In the genomic region with DNA sequence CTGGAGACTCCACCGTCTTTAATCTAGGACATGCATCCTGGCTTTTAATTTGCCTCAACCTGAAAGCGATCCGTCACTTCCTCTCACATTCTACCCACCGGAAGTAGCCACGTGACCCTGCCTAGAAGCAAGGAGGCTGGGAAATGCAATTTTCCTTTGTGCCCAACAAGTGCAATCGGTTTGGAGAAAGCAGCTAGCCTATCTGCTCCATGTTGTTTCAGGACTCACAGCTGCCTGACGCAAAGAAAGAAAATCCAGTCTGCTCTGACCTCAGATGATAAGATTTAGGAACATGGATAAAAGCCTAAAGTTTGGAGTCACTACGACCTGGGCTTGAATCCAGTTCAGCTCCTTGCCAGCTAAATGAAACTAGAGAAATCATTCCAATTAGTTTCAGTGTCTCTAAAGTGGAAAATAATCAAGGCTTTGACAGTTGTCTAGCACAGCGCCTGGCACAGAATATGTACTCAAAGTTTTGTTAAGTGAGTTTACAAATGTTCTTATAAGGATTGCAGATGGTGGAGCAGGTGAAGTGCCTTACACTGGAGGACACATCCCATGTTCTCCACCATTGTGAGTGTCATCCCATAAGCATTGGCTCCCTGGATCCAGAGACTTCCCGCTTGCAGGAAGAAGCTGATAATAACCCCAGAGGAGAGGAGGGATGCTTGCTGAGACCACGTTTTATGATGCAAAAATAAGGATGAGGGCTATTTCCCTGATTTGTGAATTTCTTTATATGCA, we compare ENCODE assay signal across 15 cellular contexts.
DNase-seq lines count a peak whose midpoint lies in the region; ATAC-seq, FAIRE-seq and TF ChIP-seq lines count a peak whose summit lies in the region.
"Had no signal": no experiment of that assay in that cellular context is flagged by ENCODE, and none has a peak within 500 bp of the region (broad histone marks: within the 10 kb centered on the region; RNA-seq: fewer than 3 reads in every experiment).

No MANE protein-coding gene starts in this region.

- POLR2A ChIA-PET in HepG2 (lab: Yijun Ruan, JAX): no interaction called here

- no peak overlapping the region for H3K4me2 ChIP-seq in HepG2 (ENCODE audit: low read depth, low read length)

- in situ Hi-C loops in HepG2 (cut with HindIII; ENCODE audit: extremely low pct_ligation_motif_present, low pct_unique_long_range_greater_than_20kb): no loop called here

- no peak overlapping the region for H3K4me3 Mint-ChIP-seq in mesothelial cell of epicardium
- H3K4me3 Mint-ChIP-seq: activated naive CD8-positive, alpha-beta T cell treated with anti-CD3 and anti-CD28 coated beads, Interleukin-2, amount 50 U/mL, for 24 hours had no signal

- no peak for TF ChIP-seq RAD21 in liver (IDR thresholded peaks at IDR 0.05)
- TF ChIP-seq RAD21 in HepG2 (CRISPR knock-in tag; IDR thresholded peaks at IDR 0.05): no peak

- no peaks in the 10 kb centered on the region for H3K27me3 Mint-ChIP-seq in mesothelial cell of epicardium (ENCODE audit: low read depth)
- H3K27me3 Mint-ChIP-seq: activated naive CD8-positive, alpha-beta T cell treated with anti-CD3 and anti-CD28 coated beads, Interleukin-2, amount 50 U/mL, for 24 hours had no signal

- H3K27me3 ChIP-seq in liver (ENCODE audit: control insufficient read depth in 4 of 4, insufficient read depth in 4 of 4, low read length in 3 of 4) (peaks cover 0 to 2% (median 0%) of the 10 kb centered on the region in 4 donors), HepG2 (ENCODE audit: control insufficient read depth in 1 of 2, insufficient read depth in 2 of 2, low read length in 2 of 2) (no peaks in the 10 kb centered on the region), vagina (no peaks in the 10 kb centered on the region), MG63 (no peaks in the 10 kb centered on the region), foreskin keratinocyte (peaks cover 7% of the 10 kb centered on the region)

- H3K36me3 ChIP-seq in liver (ENCODE audit: control insufficient read depth in 4 of 4, insufficient read depth in 3 of 4, low read depth in 1 of 4, low read length in 3 of 4) (no peaks in the 10 kb centered on the region), HepG2 (replicated peaks in 1 of 2; ENCODE audit: control insufficient read depth in 1 of 2, insufficient read depth in 2 of 2, low read length in 2 of 2) (no peaks in the 10 kb centered on the region), vagina (no peaks in the 10 kb centered on the region), MG63 (no peaks in the 10 kb centered on the region)

- CTCF ChIA-PET in HepG2 (lab: Yijun Ruan, JAX; ENCODE audit: low intra/inter-chr PET ratio, low total read pairs): no interaction called here

- H3K4me1 Mint-ChIP-seq in mesothelial cell of epicardium: peaks cover 47% of the 10 kb centered on the region

- no peaks in the 10 kb centered on the region for H3K79me2 ChIP-seq in HepG2 (ENCODE audit: insufficient read depth, low read length)

- H4K20me1 ChIP-seq in HepG2 (ENCODE audit: insufficient read depth, low read length): no peaks in the 10 kb centered on the region

- TF ChIP-seq EP300 in HepG2 (IDR thresholded peaks at IDR 0.05; ENCODE audit: low read depth in 2 of 2, low read length in 2 of 2) (no peak), HepG2 (CRISPR knock-in tag; IDR thresholded peaks at IDR 0.05; ENCODE audit: borderline replicate concordance) (no peak)

- TF ChIP-seq POLR2A in HepG2 (IDR thresholded peaks at IDR 0.05; ENCODE audit: insufficient read depth in 1 of 2, low read depth in 2 of 2, low read length in 2 of 2): no peak
- no peak for TF ChIP-seq POLR2A in vagina (IDR thresholded peaks at IDR 0.05)

- no peak overlapping the region for H3K9ac ChIP-seq in liver (ENCODE audit: low read depth in 1 of 2, low read length in 2 of 2)
- H3K9ac ChIP-seq in HepG2 (ENCODE audit: insufficient read depth, low read depth, low read length): no peak overlapping the region

- H3K9me3 Mint-ChIP-seq in mesothelial cell of epicardium: peaks cover 4% of the 10 kb centered on the region

- DNase-seq in HepG2 (ENCODE audit: low spot score) (no peak), mesothelial cell of epicardium (ENCODE audit: low spot score in 2 of 2, unreplicated experiment in 2 of 2) (no peak), vagina (ENCODE audit: extremely low spot score in 2 of 2) (no peak), MG63 (no peak), foreskin keratinocyte (no peak), NCI-H2196 (lab: John Stamatoyannopoulos, UW; ENCODE audit: unreplicated experiment) (no peak)
- DNase-seq: activated naive CD8-positive, alpha-beta T cell treated with anti-CD3 and anti-CD28 coated beads, Interleukin-2, amount 50 U/mL, for 24 hours; DMS79 had no signal

- WGBS in liver: 49% methylated on average over 11 of the region's 11 CpGs
- WGBS in HepG2 (ENCODE audit: low lambda C conversion rate): 40% methylated on average over 11 of the region's 11 CpGs

- ATAC-seq in HepG2 (no peak), foreskin keratinocyte (no peak)
- ATAC-seq: activated naive CD8-positive, alpha-beta T cell treated with anti-CD3 and anti-CD28 coated beads, Interleukin-2, amount 50 U/mL, for 24 hours; HCT116 had no signal

- H3K4me3 ChIP-seq in liver (ENCODE audit: low read depth in 1 of 3, low read length in 3 of 3): no peak overlapping the region
- H3K4me3 ChIP-seq in HepG2 (replicated peaks in 1 of 3; ENCODE audit: insufficient read depth in 1 of 3, low read depth in 2 of 3, low read length in 3 of 3): no peak overlapping the region
- no peak overlapping the region for H3K4me3 ChIP-seq in vagina
- H3K4me3 ChIP-seq in MG63: no peak overlapping the region
- H3K4me3 ChIP-seq: skin epidermis had no signal

- FAIRE-seq in HepG2 (lab: Jason Lieb, UNC) (no peak), endometrium (lab: Jason Lieb, UNC) (peak; percentile 82)
- FAIRE-seq: GM12891, TTC549 had no signal

- H3K27ac Mint-ChIP-seq in mesothelial cell of epicardium: peak overlapping the region; percentile 58
- H3K27ac Mint-ChIP-seq: activated naive CD8-positive, alpha-beta T cell treated with anti-CD3 and anti-CD28 coated beads, Interleukin-2, amount 50 U/mL, for 24 hours had no signal

- no TSS peak for BruUV-seq in HepG2 (replicated peaks; lab: Mats Ljungman, UMichigan)

- intact Hi-C loops in HepG2 (cut with micrococcal nuclease; ENCODE audit: unreplicated experiment) (no loop called here), vagina (cut with DNase I) (no loop called here)

- TF ChIP-seq CTCF in liver (IDR thresholded peaks at IDR 0.05; ENCODE audit: low read depth, low read length, missing input control) (no peak), HepG2 (CRISPR knock-in tag; IDR thresholded peaks at IDR 0.05) (no peak), mesothelial cell of epicardium (IDR thresholded peaks at IDR 0.05; ENCODE audit: unreplicated experiment) (no peak), vagina (IDR thresholded peaks at IDR 0.05) (no peak), foreskin keratinocyte (conservative IDR thresholded peaks at IDR 0.05) (no peak)

- peaks cover 0 to 2% (median 0%) of the 10 kb centered on the region in 4 donors for H3K4me1 ChIP-seq in liver (ENCODE audit: control insufficient read depth in 4 of 4, insufficient read depth in 4 of 4, low read length in 3 of 4)
- no peaks in the 10 kb centered on the region for H3K4me1 ChIP-seq in HepG2 (ENCODE audit: insufficient read depth, low read length)
- H3K4me1 ChIP-seq in vagina: peaks cover 20% of the 10 kb centered on the region
- H3K4me1 ChIP-seq in foreskin keratinocyte: no peaks in the 10 kb centered on the region

- no peak overlapping the region for H2AFZ ChIP-seq in HepG2 (ENCODE audit: low read length)

- H3K9me3 ChIP-seq in liver (ENCODE audit: control insufficient read depth in 4 of 4, low read length in 3 of 4): peaks cover 0 to 5% (median 0%) of the 10 kb centered on the region in 4 donors
- H3K9me3 ChIP-seq in HepG2 (ENCODE audit: low read length): peaks cover 8% of the 10 kb centered on the region; the same call in 1 of the 2 replicates
- H3K9me3 ChIP-seq in vagina: no peaks in the 10 kb centered on the region
- H3K9me3 ChIP-seq in MG63: peaks cover 2% of the 10 kb centered on the region; the same call in 1 of the 2 replicates

- H3K27ac ChIP-seq in liver (ENCODE audit: low read depth in 1 of 2, low read length in 2 of 2) (no peak overlapping the region), HepG2 (ENCODE audit: extremely low read length, insufficient read depth, low read length) (no peak overlapping the region), vagina (peak overlapping the region; percentile 64), foreskin keratinocyte (no peak overlapping the region)
- H3K27ac ChIP-seq: RWPE1 had no signal

- H3K36me3 Mint-ChIP-seq in mesothelial cell of epicardium: peaks cover 1% of the 10 kb centered on the region

TF ChIP-seq in liver, 16 proteins besides CTCF, POLR2A, EP300 and RAD21:
- TF ChIP-seq JUND (IDR thresholded peaks at IDR 0.05): no peak
- TF ChIP-seq HNF4G (IDR thresholded peaks at IDR 0.05): no peak
- TF ChIP-seq GABPA (IDR thresholded peaks at IDR 0.05 in 1 of 2, conservative IDR thresholded peaks at IDR 0.05 in 1 of 2): peak; percentile 16 to 28
- TF ChIP-seq NR2F2 (IDR thresholded peaks at IDR 0.05): peak; percentile 62
